In genomic region chr3:14431556-14431927, GRCh38 we compare ENCODE assay signal across 8 cellular contexts. TPM values are rescaled to one million over a fixed set of nuclear protein-coding genes. Genes with fewer than 3 reads are reported as not detected.
DNase-seq lines count a peak whose midpoint lies in the region; ATAC-seq and TF ChIP-seq lines count a peak whose summit lies in the region.

No MANE protein-coding gene starts in this region.

- H3K36me3 ChIP-seq in HEK293 (ENCODE audit: control insufficient read depth in 2 of 2, insufficient read depth in 1 of 2, low read length in 2 of 2), result no peaks in the 10 kb centered on the region
- no peaks in the 10 kb centered on the region for H3K36me3 ChIP-seq in colonic mucosa

- POLR2A ChIA-PET in HEK293 (lab: Yijun Ruan, JAX), result interaction anchor here (0.8 to 2.2 kb wide), 3 partner anchors 11 to 29 kb away, joined by 3 to 11 read pairs (median 4); partner anchors contain the start of gene SLC6A6

- H3K27ac ChIP-seq in HEK293 (ENCODE audit: extremely low read depth, low read depth, low read length) (no peak overlapping the region), colonic mucosa (peak overlapping the region; percentile 61)

- intact Hi-C loops in colonic mucosa (cut with DNase I), result no loop called here

- H3K4me1 Mint-ChIP-seq in progenitor cell of endocrine pancreas (ENCODE audit: low read depth), result peaks cover 6% of the 10 kb centered on the region

- DNase-seq in NOMO-1 (lab: John Stamatoyannopoulos, UW; ENCODE audit: unreplicated experiment in 2 of 2) (peak; percentile 89 to 91), colonic mucosa (no peak), progenitor cell of endocrine pancreas (ENCODE audit: low spot score, unreplicated experiment) (no peak), RKO (ENCODE audit: low spot score) (no peak), epidermal melanocyte (ENCODE audit: insufficient read length, low spot score) (no peak)
- no peak for DNase-seq in stimulated activated CD4-positive, alpha-beta T cell treated with anti-CD3 and anti-CD28 coated beads, Interleukin-4, amount 100 ng/mL, for 1 hour

- H3K36me3 Mint-ChIP-seq in progenitor cell of endocrine pancreas (ENCODE audit: insufficient read depth), result no peaks in the 10 kb centered on the region

- no peaks in the 10 kb centered on the region for H3K9me3 Mint-ChIP-seq in progenitor cell of endocrine pancreas (ENCODE audit: low read depth)

- H3K4me3 ChIP-seq in HEK293 (ENCODE audit: low read depth, low read length), result no peak overlapping the region
- H3K4me3 ChIP-seq in colonic mucosa, result no peak overlapping the region

- no peak overlapping the region for H3K4me3 Mint-ChIP-seq in progenitor cell of endocrine pancreas (ENCODE audit: low read depth)

- peak overlapping the region; percentile 46 to 60 for H3K9ac ChIP-seq in colonic mucosa (ENCODE audit: low read depth in 2 of 2, low read length in 2 of 2)

- H3K27me3 ChIP-seq in colonic mucosa, result no peaks in the 10 kb centered on the region

- H3K27ac Mint-ChIP-seq in progenitor cell of endocrine pancreas, result peak overlapping the region; percentile 73

- peaks cover 4% of the 10 kb centered on the region for H3K4me1 ChIP-seq in HEK293 (ENCODE audit: control insufficient read depth, insufficient read depth, low read length)
- H3K4me1 ChIP-seq in colonic mucosa, result peaks cover 20% of the 10 kb centered on the region

- CTCF ChIA-PET in HEK293 (lab: Yijun Ruan, JAX), result interaction anchor here (0.8 to 1.6 kb wide), 7 partner anchors 16 to 175 kb away, joined by 3 to 5 read pairs (median 3); no protein-coding TSS in a partner anchor

- ATAC-seq in GM18861 (IDR thresholded peaks at IDR 0.05; ENCODE audit: unreplicated experiment), result peak; percentile 16

- no peak for TF ChIP-seq CTCF in HEK293 (tag by site-specific recombination; IDR thresholded peaks at IDR 0.05)
- no peak for TF ChIP-seq CTCF in colonic mucosa (IDR thresholded peaks at IDR 0.05)
- TF ChIP-seq CTCF in progenitor cell of endocrine pancreas (IDR thresholded peaks at IDR 0.05; ENCODE audit: unreplicated experiment), result no peak

- H3K27me3 Mint-ChIP-seq in progenitor cell of endocrine pancreas, result no peaks in the 10 kb centered on the region

- H3K9me3 ChIP-seq in HEK293 (ENCODE audit: control insufficient read depth, insufficient read depth, low read depth, low read length) (no peaks in the 10 kb centered on the region), colonic mucosa (no peaks in the 10 kb centered on the region)

TF ChIP-seq in HEK293, 187 proteins besides CTCF, POLR2A, EP300 and RAD21:
- TF ChIP-seq, protein P1, sequence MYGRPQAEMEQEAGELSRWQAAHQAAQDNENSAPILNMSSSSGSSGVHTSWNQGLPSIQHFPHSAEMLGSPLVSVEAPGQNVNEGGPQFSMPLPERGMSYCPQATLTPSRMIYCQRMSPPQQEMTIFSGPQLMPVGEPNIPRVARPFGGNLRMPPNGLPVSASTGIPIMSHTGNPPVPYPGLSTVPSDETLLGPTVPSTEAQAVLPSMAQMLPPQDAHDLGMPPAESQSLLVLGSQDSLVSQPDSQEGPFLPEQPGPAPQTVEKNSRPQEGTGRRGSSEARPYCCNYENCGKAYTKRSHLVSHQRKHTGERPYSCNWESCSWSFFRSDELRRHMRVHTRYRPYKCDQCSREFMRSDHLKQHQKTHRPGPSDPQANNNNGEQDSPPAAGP (tag by site-specific recombination; IDR thresholded peaks at IDR 0.05), result 0 out of 2 replicates have a peak, but pooled peaks have one; percentile 34
- no peak for TF ChIP-seq ZNF324 (tag by site-specific recombination; IDR thresholded peaks at IDR 0.05)

RNA-seq across cellular contexts. Expression of gene SLC6A6, which starts 29.1 kb away (rescaled TPM):
- total RNA-seq in colonic mucosa (10 to 100 TPM in 1 of 2 donors, 1 to 10 TPM in 1; 7.2 to 13.0 TPM), progenitor cell of endocrine pancreas (23.8 and 28.1 TPM in 2 replicates)

Comparison
In these comparisons a context has a peak if more than half of its experiments do, and no peak if none do; other contexts are left out.
1. DNase-seq: peak in NOMO-1 (2 of 2); none in colonic mucosa (single experiment), progenitor cell of endocrine pancreas (single experiment), RKO (single experiment), stimulated activated CD4-positive, alpha-beta T cell treated with anti-CD3 and anti-CD28 coated beads, Interleukin-4, amount 100 ng/mL, for 1 hour (single experiment) and epidermal melanocyte (single experiment).